Comparison of ENCODE assay signal across 14 cellular contexts in the genomic region with DNA sequence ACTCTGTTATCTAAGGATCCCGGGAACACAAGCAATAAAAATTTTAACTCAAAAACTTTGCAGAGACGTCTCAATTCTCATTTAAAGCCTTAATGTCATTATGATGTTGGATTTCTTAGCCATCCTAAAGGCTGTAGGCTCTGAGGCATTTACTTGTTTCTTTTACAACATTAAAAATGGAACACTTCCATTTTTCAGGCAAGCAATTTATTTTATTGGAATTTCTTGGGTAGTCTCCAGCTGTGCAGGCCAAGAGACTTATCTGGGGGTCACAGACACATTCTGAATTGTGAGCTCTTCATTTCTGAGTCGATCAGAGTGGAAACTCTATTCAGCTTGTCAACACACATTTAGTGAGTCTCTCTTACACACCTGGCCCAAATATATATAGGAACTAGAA.
"Had no signal": no experiment of that assay in that cellular context is flagged by ENCODE, and none has a peak within 500 bp of the region (broad histone marks: within the 10 kb centered on the region; RNA-seq: fewer than 3 reads in every experiment).

No MANE protein-coding gene starts in this region.

- H3K27me3 ChIP-seq: esophagus muscularis mucosa, heart left ventricle, tibial nerve had no signal

- ATAC-seq: activated CD4-positive, CD25-positive, alpha-beta regulatory T cell treated with anti-CD3 and anti-CD28 coated beads, Interleukin-2, amount 50 U/mL, for 24 hours; activated naive CD8-positive, alpha-beta T cell treated with anti-CD3 and anti-CD28 coated beads, Interleukin-2, amount 50 U/mL, for 24 hours; activated T-helper 17 cell treated with anti-CD3 and anti-CD28 coated beads, Interleukin-2, amount 50 U/mL, for 72 hours; stimulated activated naive B cell treated with anti-CD40 and anti-IgM and Interleukin-4, amounts not matched to agents 10 μg/mL and 1 μg/mL and 100 μg/mL, for 72 hours had no signal

- H3K36me3 ChIP-seq: esophagus muscularis mucosa, heart left ventricle, tibial nerve had no signal

- H3K27ac ChIP-seq: esophagus muscularis mucosa, tibial nerve had no signal

- DNase-seq: activated CD4-positive, alpha-beta T cell treated with anti-CD3 and anti-CD28 coated beads, Interleukin-2, amount 50 U/mL, for 1 hour; activated naive CD4-positive, alpha-beta T cell treated with Interleukin-2 at 50 U/mL for 16 hours; activated naive CD8-positive, alpha-beta T cell treated with anti-CD3 and anti-CD28 coated beads, Interleukin-2, amount 50 U/mL, for 24 hours; heart left ventricle; left colon; midbrain; naive B cell; retina; stimulated activated CD4-positive, alpha-beta T cell treated with anti-CD3 and anti-CD28 coated beads, Interleukin-2, amount 100 ng/mL, for 48 hours; stimulated activated naive B cell treated with anti-CD40 and anti-IgM and Interleukin-4, amounts not matched to agents 10 μg/mL and 1 μg/mL and 100 μg/mL, for 72 hours had no signal

- H3K9me3 ChIP-seq: esophagus muscularis mucosa, heart left ventricle had no signal

- H3K4me3 ChIP-seq: esophagus muscularis mucosa, heart left ventricle, tibial nerve had no signal
